ENCODE assay signal across 21 cellular contexts in genomic region chr20:25272223-25273000, GRCh38. TPM values are rescaled to one million over a fixed set of nuclear protein-coding genes. Genes with fewer than 3 reads are reported as not detected.
A peak's percentile ranks its signal among the peaks of the same experiment; 100 is the strongest.
DNase-seq lines count a peak whose midpoint lies in the region; ATAC-seq, FAIRE-seq and TF ChIP-seq lines count a peak whose summit lies in the region.
"Had no signal": no experiment of that assay in that cellular context is flagged by ENCODE, and none has a peak within 500 bp of the region (broad histone marks: within the 10 kb centered on the region; RNA-seq: fewer than 3 reads in every experiment).

No MANE protein-coding gene starts in this region.

- no peak overlapping the region for H3K27ac ChIP-seq in mammary epithelial cell (ENCODE audit: insufficient read depth, low read depth, low read length)
- peak overlapping the region; percentile 62 for H3K27ac ChIP-seq in stomach smooth muscle (ENCODE audit: low read length)
- H3K27ac ChIP-seq: 22Rv1 had no signal

- dilution Hi-C loops in mammary epithelial cell (cut with HindIII; ENCODE audit: low sequenced_read_pairs), result loop anchor here (5.0 kb wide), 1 partner anchor 40 kb away; no protein-coding TSS in a partner anchor

- H3K79me2 ChIP-seq in mammary epithelial cell (ENCODE audit: insufficient read depth, low read length), result peaks cover 96% of the 10 kb centered on the region

- no peaks in the 10 kb centered on the region for H3K9me3 Mint-ChIP-seq in activated CD4-positive, alpha-beta memory T cell treated with anti-CD3 and anti-CD28 coated beads for 36 hours
- H3K9me3 Mint-ChIP-seq in activated CD4-positive, alpha-beta memory T cell treated with anti-CD3 and anti-CD28 coated beads, Interleukin-2, amount 10 ng/mL, durations not matched to agents 7 days and 5 days, result no peaks in the 10 kb centered on the region
- H3K9me3 Mint-ChIP-seq: activated CD4-positive, alpha-beta T cell treated with anti-CD3 and anti-CD28 coated beads, Interleukin-2, amount 10 ng/mL, durations not matched to agents 24 days and 14 days; activated T-helper 17 cell treated with anti-CD3 and anti-CD28 coated beads, Interleukin-2, amount 50 U/mL, for 72 hours; CD4-positive, alpha-beta memory T cell; endodermal cell had no signal

- TSS peak; percentile 4 for BruUV-seq in mammary epithelial cell (replicated peaks; lab: Mats Ljungman, UMichigan)

- TF ChIP-seq CTCF in mammary epithelial cell (conservative IDR thresholded peaks at IDR 0.05 in 1 of 2, IDR thresholded peaks at IDR 0.05 in 1 of 2; ENCODE audit: extremely low read depth in 1 of 2, insufficient read depth in 1 of 2, low read depth in 1 of 2, low read length in 2 of 2), result no peak

- no peaks in the 10 kb centered on the region for H3K4me1 ChIP-seq in mammary epithelial cell (ENCODE audit: insufficient read depth, low read length)
- peaks cover 22% of the 10 kb centered on the region for H3K4me1 ChIP-seq in stomach smooth muscle (ENCODE audit: control insufficient read depth, insufficient read depth, low read length)

- H2AFZ ChIP-seq in mammary epithelial cell (ENCODE audit: low read depth, low read length), result no peak overlapping the region

- H3K4me2 ChIP-seq in mammary epithelial cell (ENCODE audit: insufficient read depth, low read depth, low read length), result no peak overlapping the region

- ATAC-seq in left lobe of liver, result no peak
- ATAC-seq in HG03025 (IDR thresholded peaks at IDR 0.05; ENCODE audit: low FRiP score, unreplicated experiment), result no peak
- ATAC-seq: activated T-helper 17 cell treated with anti-CD3 and anti-CD28 coated beads, Interleukin-2, amount 50 U/mL, for 72 hours; T-helper 17 cell had no signal

- H3K27ac Mint-ChIP-seq in activated CD4-positive, alpha-beta memory T cell treated with anti-CD3 and anti-CD28 coated beads for 36 hours, result no peak overlapping the region
- H3K27ac Mint-ChIP-seq in activated CD4-positive, alpha-beta memory T cell treated with anti-CD3 and anti-CD28 coated beads, Interleukin-2, amount 10 ng/mL, durations not matched to agents 7 days and 5 days, result no peak overlapping the region
- H3K27ac Mint-ChIP-seq: activated CD4-positive, alpha-beta T cell treated with anti-CD3 and anti-CD28 coated beads, Interleukin-2, amount 10 ng/mL, durations not matched to agents 24 days and 14 days; activated T-helper 17 cell treated with anti-CD3 and anti-CD28 coated beads, Interleukin-2, amount 50 U/mL, for 72 hours; endodermal cell; progenitor cell of endocrine pancreas had no signal

- no peak for FAIRE-seq in GM12891 (lab: Jason Lieb, UNC)
- FAIRE-seq: bronchial epithelial cell, GM19239, islet of Langerhans had no signal

- no peak overlapping the region for H3K9ac ChIP-seq in mammary epithelial cell (ENCODE audit: insufficient read depth, low read length)
- H3K9ac ChIP-seq in stomach smooth muscle (ENCODE audit: low read length in 2 of 2), result peak overlapping the region in 1 of 2 donors; percentile 1

- CTCF ChIA-PET in activated CD4-positive, alpha-beta memory T cell treated with anti-CD3 and anti-CD28 coated beads for 36 hours (lab: Charles Lee), result interaction anchor here (1.5 kb wide), 1 partner anchor 23 kb away, joined by 3 read pairs; no protein-coding TSS in a partner anchor
- CTCF ChIA-PET in activated CD4-positive, alpha-beta memory T cell treated with anti-CD3 and anti-CD28 coated beads, Interleukin-2, amount 10 ng/mL, durations not matched to agents 7 days and 5 days (lab: Charles Lee), result no interaction called here
- CTCF ChIA-PET in mammary epithelial cell (lab: Charles Lee; ENCODE audit: low non-redundant PET), result no interaction called here

- no peaks in the 10 kb centered on the region for H3K9me3 ChIP-seq in mammary epithelial cell (replicated peaks; ENCODE audit: insufficient read depth, low read length)
- no peaks in the 10 kb centered on the region for H3K9me3 ChIP-seq in stomach smooth muscle (ENCODE audit: control insufficient read depth in 2 of 2, low read length in 2 of 2)

- no peak for TF ChIP-seq POLR2A in GM12891 (IDR thresholded peaks at IDR 0.05; ENCODE audit: low read depth, low read length)

- 75% methylated on average over 19 of the region's 19 CpGs for WGBS in mammary epithelial cell (ENCODE audit: low coverage, missing lambda C conversion rate)

- peak; percentile 4 for DNase-seq in activated CD4-positive, alpha-beta memory T cell treated with anti-CD3 and anti-CD28 coated beads for 36 hours
- no peak for DNase-seq in activated CD4-positive, alpha-beta memory T cell treated with anti-CD3 and anti-CD28 coated beads, Interleukin-2, amount 10 ng/mL, durations not matched to agents 7 days and 5 days
- DNase-seq in mammary epithelial cell (no peak), left lobe of liver (ENCODE audit: low spot score) (peak; percentile 24), AG08395 (ENCODE audit: low spot score) (no peak), GM12891 (ENCODE audit: insufficient read length, low spot score) (no peak)
- DNase-seq: activated CD4-positive, alpha-beta T cell treated with anti-CD3 and anti-CD28 coated beads, Interleukin-2, amount 10 ng/mL, durations not matched to agents 24 days and 14 days; CD4-positive, alpha-beta memory T cell; endodermal cell; GF-D8; NCI-H2029; stimulated activated CD4-positive, alpha-beta T cell treated with anti-CD3 and anti-CD28 coated beads, Interleukin-2, amount 100 ng/mL, for 24 hours had no signal

- H3K36me3 ChIP-seq in mammary epithelial cell (ENCODE audit: insufficient read depth, low read length) (peaks cover 78% of the 10 kb centered on the region), stomach smooth muscle (ENCODE audit: control insufficient read depth in 2 of 2, insufficient read depth in 2 of 2, low read length in 2 of 2) (peaks cover 45 to 59% of the 10 kb centered on the region in 2 donors)

- H3K27me3 Mint-ChIP-seq in activated CD4-positive, alpha-beta memory T cell treated with anti-CD3 and anti-CD28 coated beads for 36 hours, result no peaks in the 10 kb centered on the region
- no peaks in the 10 kb centered on the region for H3K27me3 Mint-ChIP-seq in activated CD4-positive, alpha-beta memory T cell treated with anti-CD3 and anti-CD28 coated beads, Interleukin-2, amount 10 ng/mL, durations not matched to agents 7 days and 5 days
- H3K27me3 Mint-ChIP-seq: activated CD4-positive, alpha-beta T cell treated with anti-CD3 and anti-CD28 coated beads, Interleukin-2, amount 10 ng/mL, durations not matched to agents 24 days and 14 days; activated T-helper 17 cell treated with anti-CD3 and anti-CD28 coated beads, Interleukin-2, amount 50 U/mL, for 72 hours; CD4-positive, alpha-beta memory T cell; progenitor cell of endocrine pancreas; T-helper 17 cell had no signal

- peaks cover 16% of the 10 kb centered on the region for H4K20me1 ChIP-seq in mammary epithelial cell (ENCODE audit: insufficient read depth, low read length)

- H3K4me3 ChIP-seq in mammary epithelial cell (replicated peaks in 1 of 3; ENCODE audit: insufficient read depth in 1 of 3, low read depth in 2 of 3, low read length in 3 of 3), result no peak overlapping the region
- H3K4me3 ChIP-seq in stomach smooth muscle (ENCODE audit: low read length in 2 of 2), result no peak overlapping the region

- peaks cover 6% of the 10 kb centered on the region for H3K36me3 Mint-ChIP-seq in activated CD4-positive, alpha-beta memory T cell treated with anti-CD3 and anti-CD28 coated beads for 36 hours
- peaks cover 6% of the 10 kb centered on the region for H3K36me3 Mint-ChIP-seq in activated CD4-positive, alpha-beta memory T cell treated with anti-CD3 and anti-CD28 coated beads, Interleukin-2, amount 10 ng/mL, durations not matched to agents 7 days and 5 days (ENCODE audit: low read depth)

- intact Hi-C loops in activated CD4-positive, alpha-beta memory T cell treated with anti-CD3 and anti-CD28 coated beads for 36 hours (cut with micrococcal nuclease), result no loop called here
- intact Hi-C loops in mammary epithelial cell (cut with micrococcal nuclease), result no loop called here

- H3K4me3 Mint-ChIP-seq in activated CD4-positive, alpha-beta memory T cell treated with anti-CD3 and anti-CD28 coated beads for 36 hours, result no peak overlapping the region
- H3K4me3 Mint-ChIP-seq in activated CD4-positive, alpha-beta memory T cell treated with anti-CD3 and anti-CD28 coated beads, Interleukin-2, amount 10 ng/mL, durations not matched to agents 7 days and 5 days, result no peak overlapping the region
- H3K4me3 Mint-ChIP-seq: activated CD4-positive, alpha-beta T cell treated with anti-CD3 and anti-CD28 coated beads, Interleukin-2, amount 10 ng/mL, durations not matched to agents 24 days and 14 days; activated T-helper 17 cell treated with anti-CD3 and anti-CD28 coated beads, Interleukin-2, amount 50 U/mL, for 72 hours; CD4-positive, alpha-beta memory T cell; endodermal cell; T-helper 17 cell had no signal

- POLR2A ChIA-PET in activated CD4-positive, alpha-beta memory T cell treated with anti-CD3 and anti-CD28 coated beads for 36 hours (lab: Charles Lee), result no interaction called here
- POLR2A ChIA-PET in activated CD4-positive, alpha-beta memory T cell treated with anti-CD3 and anti-CD28 coated beads, Interleukin-2, amount 10 ng/mL, durations not matched to agents 7 days and 5 days (lab: Charles Lee), result no interaction called here

- H3K4me1 Mint-ChIP-seq in activated CD4-positive, alpha-beta memory T cell treated with anti-CD3 and anti-CD28 coated beads for 36 hours (ENCODE audit: low read depth), result no peaks in the 10 kb centered on the region
- H3K4me1 Mint-ChIP-seq in activated CD4-positive, alpha-beta memory T cell treated with anti-CD3 and anti-CD28 coated beads, Interleukin-2, amount 10 ng/mL, durations not matched to agents 7 days and 5 days, result no peaks in the 10 kb centered on the region
- H3K4me1 Mint-ChIP-seq: activated CD4-positive, alpha-beta T cell treated with anti-CD3 and anti-CD28 coated beads, Interleukin-2, amount 10 ng/mL, durations not matched to agents 24 days and 14 days; activated T-helper 17 cell treated with anti-CD3 and anti-CD28 coated beads, Interleukin-2, amount 50 U/mL, for 72 hours; endodermal cell had no signal

- H3K27me3 ChIP-seq in mammary epithelial cell (ENCODE audit: insufficient read depth, low read length), result no peaks in the 10 kb centered on the region
- no peaks in the 10 kb centered on the region for H3K27me3 ChIP-seq in stomach smooth muscle (ENCODE audit: control insufficient read depth in 1 of 2, insufficient read depth in 2 of 2, low read length in 2 of 2)

- in situ Hi-C loops in mammary epithelial cell (cut with MboI; ENCODE audit: low sequenced_read_pairs in 2 of 2), result loop anchor here in 1 of 2 donors (25.0 kb wide), 1 partner anchor 115 kb away; the partner anchor contains the start of gene ABHD12

TF ChIP-seq in GM12891, 5 proteins besides CTCF, POLR2A, EP300 and RAD21:
- no peak for TF ChIP-seq POU2F2 (IDR thresholded peaks at IDR 0.05; ENCODE audit: low read depth, low read length)
- TF ChIP-seq PAX5 (IDR thresholded peaks at IDR 0.05; ENCODE audit: insufficient read depth, low read length, severe bottlenecking), result no peak

RNA-seq across cellular contexts. Expression of gene PYGB, which starts 24.5 kb away (rescaled TPM):
- 10 to 100 TPM; 23.4 to 24.0 TPM for total RNA-seq in activated CD4-positive, alpha-beta memory T cell treated with anti-CD3 and anti-CD28 coated beads for 36 hours
- 10 to 100 TPM; 28.4 to 29.8 TPM for total RNA-seq in activated CD4-positive, alpha-beta memory T cell treated with anti-CD3 and anti-CD28 coated beads, Interleukin-2, amount 10 ng/mL, durations not matched to agents 7 days and 5 days
- total RNA-seq in mammary epithelial cell (1,000 to 10,000 TPM in 1 of 2 donors, 100 to 1,000 TPM in 1; 475 to 1,432 TPM), left lobe of liver (10.3 TPM)
- 284 TPM for polyA plus RNA-seq in mammary epithelial cell
- 595 TPM for polyA minus RNA-seq in mammary epithelial cell
- polyA plus RNA-seq in GM12891 (2012; ENCODE audit: low read depth, missing spikeins), result 16.7 TPM

Comparison
In these comparisons a context has a peak if more than half of its experiments do, and no peak if none do; other contexts are left out.
1. DNase-seq: peak in activated CD4-positive, alpha-beta memory T cell treated with anti-CD3 and anti-CD28 coated beads for 36 hours (single experiment) and left lobe of liver (single experiment); none in activated CD4-positive, alpha-beta memory T cell treated with anti-CD3 and anti-CD28 coated beads, Interleukin-2, amount 10 ng/mL, durations not matched to agents 7 days and 5 days (single experiment), mammary epithelial cell (single experiment), AG08395 (single experiment) and GM12891 (single experiment).
2. RNA of gene PYGB, which starts 24.5 kb away (total RNA-seq): 475 to 1,432 TPM in mammary epithelial cell; 28.4 to 29.8 TPM in activated CD4-positive, alpha-beta memory T cell treated with anti-CD3 and anti-CD28 coated beads, Interleukin-2, amount 10 ng/mL, durations not matched to agents 7 days and 5 days, 23.4 to 24.0 TPM in activated CD4-positive, alpha-beta memory T cell treated with anti-CD3 and anti-CD28 coated beads for 36 hours and 10.3 TPM in left lobe of liver (single experiment); every median in the first group is over 10 times any median in the second.